Comparison of ENCODE assay signal across 8 cellular contexts in the genomic region with DNA sequence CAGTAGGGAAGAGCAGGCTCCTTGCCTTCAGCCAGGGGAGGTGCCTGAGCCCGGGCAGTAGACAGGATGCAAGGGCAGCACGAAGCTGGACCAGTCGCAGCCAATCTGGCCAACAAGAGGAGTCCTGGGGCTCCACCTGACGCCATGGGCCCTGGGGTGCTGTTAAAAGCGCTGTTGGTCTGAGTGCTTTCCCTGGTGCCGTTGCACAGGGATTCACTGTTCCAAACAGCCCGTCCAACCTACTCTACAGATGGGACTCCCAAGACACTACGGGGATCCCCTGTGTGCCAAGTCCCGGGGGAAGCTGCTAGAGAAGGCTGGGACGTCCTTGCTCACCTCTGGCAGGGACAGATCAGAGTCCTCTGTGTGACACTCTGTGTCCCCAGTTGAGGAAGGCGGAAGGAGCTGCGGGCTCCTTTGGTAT. TPM values are rescaled to one million over a fixed set of nuclear protein-coding genes. Genes with fewer than 3 reads are reported as not detected.
DNase-seq lines count a peak whose midpoint lies in the region; ATAC-seq and TF ChIP-seq lines count a peak whose summit lies in the region.

No MANE protein-coding gene starts in this region.

- H3K4me2 ChIP-seq in BLaER1 (peak overlapping the region; percentile 93), IMR-90 (ENCODE audit: low read depth, low read length) (peak overlapping the region; percentile 87)

- H3K56ac ChIP-seq in IMR-90 (ENCODE audit: extremely low read depth, insufficient read depth, low read length): no peak overlapping the region

- WGBS in IMR-90 (ENCODE audit: extremely low coverage in 2 of 2, insufficient read length in 1 of 2), 2 experiments: 20% methylated on average over 1 of the region's 12 CpGs; no CpG with 5 or more reads in 1 of the 2 experiments

- H4K8ac ChIP-seq in IMR-90 (ENCODE audit: low read depth in 2 of 2, low read length in 2 of 2): no peak overlapping the region

- ATAC-seq in GM21367 (IDR thresholded peaks at IDR 0.05; ENCODE audit: unreplicated experiment) (peak; percentile 8), IMR-90 (ENCODE audit: low read depth) (no peak), natural killer cell (peak in 1 of 3 donors; percentile 14)

- no peak overlapping the region for H2BK20ac ChIP-seq in IMR-90 (ENCODE audit: low read depth, low read length)

- no peaks in the 10 kb centered on the region for H3K36me3 Mint-ChIP-seq in natural killer cell

- in situ Hi-C loops in IMR-90 (cut with MboI; ENCODE audit: low sequenced_read_pairs): no loop called here

- peaks cover 0 to 9% of the 10 kb centered on the region in 2 donors for H3K4me1 Mint-ChIP-seq in natural killer cell

- TF ChIP-seq RAD21 in IMR-90 (IDR thresholded peaks at IDR 0.05; ENCODE audit: low read length): no peak

- dilution Hi-C loops in IMR-90 (cut with HindIII; ENCODE audit: low sequenced_read_pairs, unreplicated experiment): no loop called here

- H3K9me3 Mint-ChIP-seq in natural killer cell: no peaks in the 10 kb centered on the region

- intact Hi-C loops in IMR-90 (cut with micrococcal nuclease): no loop called here
- intact Hi-C loops in natural killer cell (cut with micrococcal nuclease): no loop called here

- H3K27me3 ChIP-seq in BLaER1 (no peaks in the 10 kb centered on the region), IMR-90 (ENCODE audit: control insufficient read depth, insufficient read depth, low read length) (peaks cover 37% of the 10 kb centered on the region), duodenal mucosa (ENCODE audit: control insufficient read depth in 1 of 2, insufficient read depth in 2 of 2, low read length in 2 of 2) (no peaks in the 10 kb centered on the region)

- POLR2A ChIA-PET in IMR-90 (lab: Charles Lee; ENCODE audit: unreplicated experiment): no interaction called here

- BruUV-seq in IMR-90 (replicated peaks; lab: Mats Ljungman, UMichigan): no TSS peak

- TF ChIP-seq POLR2A in IMR-90 (IDR thresholded peaks at IDR 0.05; ENCODE audit: low read depth, low read length): no peak

- DNase-seq in IMR-90 (no peak), natural killer cell (no peak), activated gamma-delta T cell (lab: John Stamatoyannopoulos, UW) (no peak), GF-D8 (lab: John Stamatoyannopoulos, UW) (no peak)
- DNase-seq in activated CD4-positive, CD25-positive, alpha-beta regulatory T cell treated with anti-CD3 and anti-CD28 coated beads, Interleukin-2, amount 50 U/mL, for 72 hours: no peak

- no peaks in the 10 kb centered on the region for H3K36me3 ChIP-seq in BLaER1
- no peaks in the 10 kb centered on the region for H3K36me3 ChIP-seq in IMR-90 (ENCODE audit: control insufficient read depth, insufficient read depth, low read length)
- H3K36me3 ChIP-seq in duodenal mucosa (ENCODE audit: control insufficient read depth in 1 of 2, insufficient read depth in 2 of 2, low read length in 2 of 2): no peaks in the 10 kb centered on the region

- H3K4me1 ChIP-seq in BLaER1 (peaks cover 51% of the 10 kb centered on the region), IMR-90 (ENCODE audit: control insufficient read depth, insufficient read depth, low read length) (peaks cover 2% of the 10 kb centered on the region; the same call in 1 of the 2 replicates), duodenal mucosa (ENCODE audit: control insufficient read depth in 1 of 2, insufficient read depth in 2 of 2, low read length in 2 of 2) (peaks cover 5 to 17% of the 10 kb centered on the region in 2 donors)

- H3K4me3 ChIP-seq in BLaER1: peak overlapping the region; percentile 72
- H3K4me3 ChIP-seq in IMR-90 (ENCODE audit: insufficient read depth, low read depth, low read length): no peak overlapping the region
- peak overlapping the region; percentile 83 to 86 for H3K4me3 ChIP-seq in duodenal mucosa (ENCODE audit: low read depth in 1 of 2, low read length in 2 of 2)

- no peaks in the 10 kb centered on the region for H4K20me1 ChIP-seq in BLaER1
- H4K20me1 ChIP-seq in IMR-90 (ENCODE audit: insufficient read depth, low read length): no peaks in the 10 kb centered on the region

- no peaks in the 10 kb centered on the region for H3K9me1 ChIP-seq in IMR-90 (ENCODE audit: insufficient read depth, low read length)

- no peak overlapping the region for H4K91ac ChIP-seq in IMR-90 (ENCODE audit: insufficient read depth, low read depth, low read length)

- no peaks in the 10 kb centered on the region for H3K9me3 ChIP-seq in BLaER1
- no peaks in the 10 kb centered on the region for H3K9me3 ChIP-seq in IMR-90 (ENCODE audit: control insufficient read depth, insufficient read depth, low read length)
- no peaks in the 10 kb centered on the region for H3K9me3 ChIP-seq in duodenal mucosa (ENCODE audit: control insufficient read depth in 1 of 2, low read length in 2 of 2)

- TF ChIP-seq CTCF in IMR-90 (conservative IDR thresholded peaks at IDR 0.05; ENCODE audit: low read depth, low read length): no peak
- no peak for TF ChIP-seq CTCF in natural killer cell (IDR thresholded peaks at IDR 0.05)

- H3K79me1 ChIP-seq in IMR-90 (ENCODE audit: low read depth in 1 of 2, low read length in 2 of 2): no peaks in the 10 kb centered on the region

- H3K18ac ChIP-seq in IMR-90 (ENCODE audit: low read depth, low read length): no peak overlapping the region

- no peak overlapping the region for H3K4ac ChIP-seq in IMR-90 (ENCODE audit: low read depth, low read length)

- peak overlapping the region in 1 of 2 donors; percentile 73 for H3K27ac Mint-ChIP-seq in natural killer cell

- peak overlapping the region; percentile 16 for H2AK9ac ChIP-seq in IMR-90 (replicated peaks; ENCODE audit: low read depth, low read length, poor library complexity)

- H3K14ac ChIP-seq in IMR-90 (replicated peaks; ENCODE audit: low read depth, low read length): no peak overlapping the region; the same call in 1 of the 2 replicates

- no peak overlapping the region for H2BK5ac ChIP-seq in IMR-90 (ENCODE audit: low read depth, low read length, poor library complexity, severe bottlenecking)

- H3K9ac ChIP-seq in BLaER1: peak overlapping the region; percentile 80
- H3K9ac ChIP-seq in IMR-90 (ENCODE audit: low read depth, low read length): 0 out of 2 replicates have a peak overlapping the region, but pooled peaks have one; percentile 11
- H3K9ac ChIP-seq in duodenal mucosa (ENCODE audit: low read depth in 1 of 2, low read length in 2 of 2): peak overlapping the region; percentile 81 to 82

- H2BK15ac ChIP-seq in IMR-90 (ENCODE audit: low read depth, low read length): no peak overlapping the region

- no peak overlapping the region for H2BK120ac ChIP-seq in IMR-90 (ENCODE audit: low read depth, low read length)

- CTCF ChIA-PET in IMR-90 (lab: Yijun Ruan, JAX): interaction anchor here (0.5 kb wide), 1 partner anchor 400 kb away, joined by 3 read pairs; no protein-coding TSS in a partner anchor

- H3K27ac ChIP-seq in BLaER1 (peak overlapping the region; percentile 76), IMR-90 (ENCODE audit: insufficient read depth, low read length) (no peak overlapping the region), duodenal mucosa (ENCODE audit: low read depth, low read length) (peak overlapping the region; percentile 63)

- no peak overlapping the region for H2AK5ac ChIP-seq in IMR-90 (ENCODE audit: low read depth, low read length)

- peaks cover 0 to 8% of the 10 kb centered on the region in 2 donors for H3K27me3 Mint-ChIP-seq in natural killer cell (ENCODE audit: low read depth in 2 of 2)

- H4K5ac ChIP-seq in IMR-90 (ENCODE audit: low read depth, low read length): no peak overlapping the region

- H2AFZ ChIP-seq in IMR-90 (replicated peaks; ENCODE audit: low read length, poor library complexity): peak overlapping the region; percentile 98

- H3K4me3 Mint-ChIP-seq in natural killer cell: peak overlapping the region; percentile 69

- no peak overlapping the region for H3K23ac ChIP-seq in IMR-90 (ENCODE audit: low read depth, low read length)

TF ChIP-seq in IMR-90, 13 proteins besides CTCF, POLR2A, EP300 and RAD21:
- TF ChIP-seq, protein P1, sequence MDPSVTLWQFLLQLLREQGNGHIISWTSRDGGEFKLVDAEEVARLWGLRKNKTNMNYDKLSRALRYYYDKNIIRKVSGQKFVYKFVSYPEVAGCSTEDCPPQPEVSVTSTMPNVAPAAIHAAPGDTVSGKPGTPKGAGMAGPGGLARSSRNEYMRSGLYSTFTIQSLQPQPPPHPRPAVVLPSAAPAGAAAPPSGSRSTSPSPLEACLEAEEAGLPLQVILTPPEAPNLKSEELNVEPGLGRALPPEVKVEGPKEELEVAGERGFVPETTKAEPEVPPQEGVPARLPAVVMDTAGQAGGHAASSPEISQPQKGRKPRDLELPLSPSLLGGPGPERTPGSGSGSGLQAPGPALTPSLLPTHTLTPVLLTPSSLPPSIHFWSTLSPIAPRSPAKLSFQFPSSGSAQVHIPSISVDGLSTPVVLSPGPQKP (IDR thresholded peaks at IDR 0.05; ENCODE audit: borderline replicate concordance, low read depth, low read length): no peak
- TF ChIP-seq CHD1 (IDR thresholded peaks at IDR 0.05; ENCODE audit: low read depth, low read length) (no peak), RFX5 (IDR thresholded peaks at IDR 0.05; ENCODE audit: low read depth, low read length) (no peak), SMC3 (IDR thresholded peaks at IDR 0.05; ENCODE audit: low read depth, low read length) (no peak), RCOR1 (IDR thresholded peaks at IDR 0.05; ENCODE audit: insufficient replicate concordance, low read length) (no peak), MAFK (IDR thresholded peaks at IDR 0.05; ENCODE audit: low read depth, low read length) (no peak), CEBPB (IDR thresholded peaks at IDR 0.05; ENCODE audit: low read depth, low read length) (no peak), MXI1 (IDR thresholded peaks at IDR 0.05; ENCODE audit: borderline replicate concordance, low read depth, low read length) (no peak), BHLHE40 (IDR thresholded peaks at IDR 0.05; ENCODE audit: low read depth, low read length) (no peak), MAZ (IDR thresholded peaks at IDR 0.05; ENCODE audit: borderline replicate concordance, low read depth, low read length) (no peak), FOS (IDR thresholded peaks at IDR 0.05; ENCODE audit: low read depth, low read length) (no peak), NFE2L2 (IDR thresholded peaks at IDR 0.05; ENCODE audit: low read depth, low read length) (no peak)
- TF ChIP-seq, protein P2, sequence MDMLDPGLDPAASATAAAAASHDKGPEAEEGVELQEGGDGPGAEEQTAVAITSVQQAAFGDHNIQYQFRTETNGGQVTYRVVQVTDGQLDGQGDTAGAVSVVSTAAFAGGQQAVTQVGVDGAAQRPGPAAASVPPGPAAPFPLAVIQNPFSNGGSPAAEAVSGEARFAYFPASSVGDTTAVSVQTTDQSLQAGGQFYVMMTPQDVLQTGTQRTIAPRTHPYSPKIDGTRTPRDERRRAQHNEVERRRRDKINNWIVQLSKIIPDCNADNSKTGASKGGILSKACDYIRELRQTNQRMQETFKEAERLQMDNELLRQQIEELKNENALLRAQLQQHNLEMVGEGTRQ (IDR thresholded peaks at IDR 0.05; ENCODE audit: low read depth, low read length): no peak

RNA-seq across cellular contexts. Expression of a gene that starts 0.6 kb away (rescaled TPM):
- total RNA-seq in IMR-90 (2012; rRNA removed) (5.6 and 11.7 TPM in 2 replicates), natural killer cell (10 to 100 TPM in 1 of 3 donors, 1 to 10 TPM in 2; 8.8 to 18.1 (median 9.7) TPM)
- polyA plus RNA-seq in IMR-90 (2012; rRNA removed): 13.9 and 18.4 TPM in 2 replicates
- 7.8 and 8.4 TPM in 2 replicates for polyA plus RNA-seq in IMR-90 (2012; cell fraction: cytosol; rRNA removed)
- polyA plus RNA-seq in IMR-90 (2012; cell fraction: nucleus; rRNA removed; ENCODE audit: low replicate concordance): 8.4 and 13.5 TPM in 2 replicates

Comparison
In these comparisons a context has a peak if more than half of its experiments do, and no peak if none do; other contexts are left out.
1. H3K9ac ChIP-seq: peak in every context shown above with its lines; median percentile 82 in duodenal mucosa; 80 in BLaER1; 11 in IMR-90.